ENCODE assay signal across 23 cellular contexts in genomic region chr10:62317257-62317656, GRCh38. TPM values are rescaled to one million over a fixed set of nuclear protein-coding genes. Genes with fewer than 3 reads are reported as not detected.
A peak's percentile ranks its signal among the peaks of the same experiment; 100 is the strongest.
DNase-seq lines count a peak whose midpoint lies in the region; ATAC-seq and TF ChIP-seq lines count a peak whose summit lies in the region.
"Had no signal": no experiment of that assay in that cellular context is flagged by ENCODE, and none has a peak within 500 bp of the region (broad histone marks: within the 10 kb centered on the region; RNA-seq: fewer than 3 reads in every experiment).

No MANE protein-coding gene starts in this region.

- 0 out of 2 replicates have a peak, but pooled peaks cover 3% of the 10 kb centered on the region for H3K9me2 ChIP-seq in GM23248 (ENCODE audit: insufficient read depth)

- H3K27ac ChIP-seq in osteoblast (ENCODE audit: low read depth, low read length) (no peak overlapping the region), aorta (ENCODE audit: low read depth in 1 of 2, low read length in 2 of 2) (no peak overlapping the region), tibial nerve (no peak overlapping the region), GM23248 (no peak overlapping the region)
- H3K27ac ChIP-seq: BLaER1 treated with 17β-estradiol and CSF1 and Interleukin-3, amounts not matched to agents 10 nM and 100 nM; C4-2B had no signal

- H2AFZ ChIP-seq in osteoblast (ENCODE audit: low read length) (peak overlapping the region; percentile 15), GM23248 (no peak overlapping the region)

- H4K20me1 ChIP-seq in osteoblast (ENCODE audit: insufficient read depth, low read length) (no peaks in the 10 kb centered on the region), GM23248 (ENCODE audit: insufficient read depth) (no peaks in the 10 kb centered on the region)
- H4K20me1 ChIP-seq: BLaER1 treated with 17β-estradiol and CSF1 and Interleukin-3, amounts not matched to agents 10 nM and 100 nM had no signal

- no peaks in the 10 kb centered on the region for H3F3A ChIP-seq in GM23248 (ENCODE audit: insufficient read depth)

- H3K4me3 ChIP-seq in osteoblast (ENCODE audit: insufficient read depth, low read length) (no peak overlapping the region), aorta (ENCODE audit: low read length in 2 of 2) (no peak overlapping the region), tibial nerve (no peak overlapping the region), GM23248 (no peak overlapping the region)
- H3K4me3 ChIP-seq: BLaER1 treated with 17β-estradiol and CSF1 and Interleukin-3, amounts not matched to agents 10 nM and 100 nM had no signal

- H3K79me2 ChIP-seq in osteoblast (ENCODE audit: insufficient read depth, low read length), result no peaks in the 10 kb centered on the region
- H3K79me2 ChIP-seq in GM23248 (ENCODE audit: insufficient read depth), result no peaks in the 10 kb centered on the region

- no peaks in the 10 kb centered on the region for H3K9me3 ChIP-seq in osteoblast (ENCODE audit: low read depth, low read length)
- no peaks in the 10 kb centered on the region for H3K9me3 ChIP-seq in aorta (ENCODE audit: control insufficient read depth, low read length)
- H3K9me3 ChIP-seq in tibial nerve, result no peaks in the 10 kb centered on the region
- H3K9me3 ChIP-seq in GM23248 (ENCODE audit: low read depth), result no peaks in the 10 kb centered on the region
- H3K9me3 ChIP-seq: BLaER1 treated with 17β-estradiol and CSF1 and Interleukin-3, amounts not matched to agents 10 nM and 100 nM had no signal

- DNase-seq in ELF-1 (ENCODE audit: low read depth, low spot score), result peak; percentile 11
- peak; percentile 44 for DNase-seq in foreskin melanocyte
- DNase-seq in osteoblast (ENCODE audit: insufficient read length, low spot score, missing footprints), result no peak
- DNase-seq in aorta, result no peak
- no peak for DNase-seq in tibial nerve (ENCODE audit: low spot score in 2 of 2)
- DNase-seq in GM23248, result no peak
- DNase-seq in RPMI8226, result no peak
- no peak for DNase-seq in AG08395 (ENCODE audit: low spot score)
- DNase-seq: 8988T; ACHN; AML-193; CD4-positive, alpha-beta T cell; CD8-positive, alpha-beta T cell; COR-L47; DMS 273 treated with DMSO at 0.1 percent for 48 hours; DMS153; DMS53; DMS79; DND-41; EL; GF-D8 had no signal

- in situ Hi-C loops in GM23248 (cut with MboI), result no loop called here

- ATAC-seq in aorta (ENCODE audit: low FRiP score), result peak; percentile 33
- ATAC-seq: CD8-positive, alpha-beta T cell had no signal

- H3K4me2 ChIP-seq in osteoblast (ENCODE audit: insufficient read depth, low read length), result no peak overlapping the region
- H3K4me2 ChIP-seq in GM23248 (ENCODE audit: unreplicated experiment), result no peak overlapping the region
- H3K4me2 ChIP-seq: BLaER1 treated with 17β-estradiol and CSF1 and Interleukin-3, amounts not matched to agents 10 nM and 100 nM had no signal

- no peak for TF ChIP-seq CTCF in osteoblast (IDR thresholded peaks at IDR 0.05; ENCODE audit: extremely low read depth, low read depth, low read length)
- no peak for TF ChIP-seq CTCF in tibial nerve (IDR thresholded peaks at IDR 0.05)

- no peak overlapping the region for H3K9ac ChIP-seq in GM23248
- H3K9ac ChIP-seq: BLaER1 treated with 17β-estradiol and CSF1 and Interleukin-3, amounts not matched to agents 10 nM and 100 nM had no signal

- H3K36me3 ChIP-seq in osteoblast (ENCODE audit: insufficient read depth, low read length), result no peaks in the 10 kb centered on the region
- no peaks in the 10 kb centered on the region for H3K36me3 ChIP-seq in aorta (ENCODE audit: control insufficient read depth in 1 of 2, insufficient read depth in 2 of 2, low read length in 1 of 2)
- no peaks in the 10 kb centered on the region for H3K36me3 ChIP-seq in tibial nerve
- no peaks in the 10 kb centered on the region for H3K36me3 ChIP-seq in GM23248 (ENCODE audit: low read depth)
- H3K36me3 ChIP-seq: BLaER1 treated with 17β-estradiol and CSF1 and Interleukin-3, amounts not matched to agents 10 nM and 100 nM had no signal

- H3K4me1 ChIP-seq in osteoblast (ENCODE audit: insufficient read depth, low read length), result no peaks in the 10 kb centered on the region
- no peaks in the 10 kb centered on the region for H3K4me1 ChIP-seq in aorta (ENCODE audit: control insufficient read depth in 1 of 2, insufficient read depth in 2 of 2, low read length in 2 of 2)
- H3K4me1 ChIP-seq in tibial nerve, result no peaks in the 10 kb centered on the region
- no peaks in the 10 kb centered on the region for H3K4me1 ChIP-seq in GM23248 (ENCODE audit: insufficient read depth)
- H3K4me1 ChIP-seq: BLaER1 treated with 17β-estradiol and CSF1 and Interleukin-3, amounts not matched to agents 10 nM and 100 nM had no signal

- no peak for TF ChIP-seq EP300 in tibial nerve (IDR thresholded peaks at IDR 0.05)

- intact Hi-C loops in aorta (cut with DNase I), result no loop called here

- no peaks in the 10 kb centered on the region for H3K27me3 ChIP-seq in osteoblast (ENCODE audit: insufficient read depth, low read length)
- H3K27me3 ChIP-seq in aorta (ENCODE audit: control insufficient read depth in 1 of 2, insufficient read depth in 2 of 2, low read length in 1 of 2), result no peaks in the 10 kb centered on the region
- no peaks in the 10 kb centered on the region for H3K27me3 ChIP-seq in tibial nerve
- 0 out of 2 replicates have a peak, but pooled peaks cover 1% of the 10 kb centered on the region for H3K27me3 ChIP-seq in GM23248 (replicated peaks; ENCODE audit: insufficient read depth)
- H3K27me3 ChIP-seq: BLaER1 treated with 17β-estradiol and CSF1 and Interleukin-3, amounts not matched to agents 10 nM and 100 nM had no signal

- 76 to 88% methylated on average over 6 of the region's 6 CpGs for WGBS in aorta, 2 donors
- WGBS in tibial nerve, 2 donors, result 44 to 50% methylated on average over 6 of the region's 6 CpGs
- WGBS in GM23248 (ENCODE audit: low coverage in 1 of 2, low lambda C conversion rate in 2 of 2, missing lambda C conversion rate in 2 of 2), 2 experiments, result 46 to 49% methylated on average over 6 of the region's 6 CpGs

- TF ChIP-seq POLR2A in tibial nerve (IDR thresholded peaks at IDR 0.05), result no peak

RNA-seq across cellular contexts. Expression of gene RTKN2, which starts 48.6 kb away (rescaled TPM):
- total RNA-seq in osteoblast, result 7.7 and 8.0 TPM in 2 replicates
- under 1 TPM; 0.21 to 0.29 TPM for total RNA-seq in aorta
- polyA plus RNA-seq in aorta, result under 1 TPM; 0.13 to 0.31 TPM
- total RNA-seq in tibial nerve, result under 1 TPM in 1 of 4 donors, not detected in 3; 0.30 TPM
- total RNA-seq in GM23248 (2014; rRNA removed; shearing (Covaris generic)), result under 0.01 and 0.11 TPM in 2 replicates
- polyA plus RNA-seq in GM23248 (2016; fragmentation: Nextera tagmentation; extraction: Ambion mirVana), result 0.15 and 0.41 TPM in 2 replicates

RNA-seq across cellular contexts. Expression of gene ZNF365, which starts 56.9 kb away (rescaled TPM):
- total RNA-seq in osteoblast (9.1 and 9.8 TPM in 2 replicates), aorta (1 to 10 TPM; 1.1 to 2.4 TPM), tibial nerve (1 to 10 TPM in 2 of 4 donors, under 1 TPM in 1, not detected in 1; 0.21 to 1.7 (median 1.5) TPM)
- polyA plus RNA-seq in aorta (1 to 10 TPM in 1 of 2 donors, under 1 TPM in 1; 0.87 to 1.3 TPM), GM23248 (2016; fragmentation: Nextera tagmentation; extraction: Ambion mirVana) (0.76 and 1.4 TPM in 2 replicates)
- 0.86 and 2.4 TPM in 2 replicates for total RNA-seq in GM23248 (2014; rRNA removed; shearing (Covaris generic))

Comparison
In these comparisons a context has a peak if more than half of its experiments do, and no peak if none do; other contexts are left out.
1. DNase-seq: peak in ELF-1 (single experiment) and foreskin melanocyte (single experiment); none in osteoblast (single experiment), aorta (0 of 2), tibial nerve (0 of 2), GM23248 (single experiment), RPMI8226 (single experiment) and AG08395 (single experiment).